Comparison of ENCODE assay signal across 21 cellular contexts in the genomic region with DNA sequence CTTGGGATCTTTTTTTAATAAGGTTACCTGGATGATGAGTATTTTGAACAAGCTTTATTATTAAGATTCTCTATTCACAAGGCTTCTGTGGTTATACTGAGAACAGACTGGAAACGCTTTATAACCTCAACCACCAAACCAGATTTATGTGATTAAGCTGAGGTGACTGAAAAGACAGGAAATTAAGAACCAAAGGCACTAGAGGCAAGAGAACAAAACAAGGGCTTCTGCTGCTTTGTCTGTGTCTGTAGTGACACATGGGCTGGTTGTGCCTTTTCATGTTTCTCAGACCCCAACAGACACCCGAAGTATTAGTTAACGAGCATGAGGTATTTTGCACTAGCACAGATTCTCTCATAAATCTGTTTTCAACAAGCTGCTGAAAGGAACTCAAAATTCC.
A peak's percentile ranks its signal among the peaks of the same experiment; 100 is the strongest.
DNase-seq lines count a peak whose midpoint lies in the region; ATAC-seq, FAIRE-seq and TF ChIP-seq lines count a peak whose summit lies in the region.
"Had no signal": no experiment of that assay in that cellular context is flagged by ENCODE, and none has a peak within 500 bp of the region (broad histone marks: within the 10 kb centered on the region; RNA-seq: fewer than 3 reads in every experiment).

No MANE protein-coding gene starts in this region.

- TF ChIP-seq CTCF in WERI-Rb-1 (IDR thresholded peaks at IDR 0.05; ENCODE audit: low read depth, low read length): no peak
- no peak for TF ChIP-seq CTCF in kidney (IDR thresholded peaks at IDR 0.05; ENCODE audit: borderline replicate concordance, extremely low read depth, insufficient read depth)

- peaks cover 3% of the 10 kb centered on the region for H3K9me3 Mint-ChIP-seq in activated CD8-positive, alpha-beta memory T cell treated with anti-CD3 and anti-CD28 coated beads, Interleukin-2, amount 10 ng/mL, durations not matched to agents 7 days and 5 days (ENCODE audit: low read depth)
- H3K9me3 Mint-ChIP-seq in stimulated activated naive CD8-positive, alpha-beta T cell treated with anti-CD3 and anti-CD28 coated beads, Interleukin-15, amount 100 ng/mL, for 72 hours: no peaks in the 10 kb centered on the region

- peak overlapping the region; percentile 17 for H3K27ac ChIP-seq in WERI-Rb-1
- peak overlapping the region; percentile 44 for H3K27ac ChIP-seq in layer of hippocampus (ENCODE audit: low read depth, low read length)
- H3K27ac ChIP-seq in kidney (ENCODE audit: low read depth in 2 of 2, low read length in 2 of 2): no peak overlapping the region
- H3K27ac ChIP-seq: gastrocnemius medialis had no signal

- peak; percentile 43 for DNase-seq in activated CD8-positive, alpha-beta memory T cell treated with anti-CD3 and anti-CD28 coated beads, Interleukin-2, amount 10 ng/mL, durations not matched to agents 7 days and 5 days
- DNase-seq in activated CD8-positive, alpha-beta memory T cell treated with anti-CD3 and anti-CD28 coated beads, Interleukin-2, amount 50 U/mL, for 48 hours: no peak
- DNase-seq in WERI-Rb-1: no peak
- DNase-seq in stimulated activated naive CD8-positive, alpha-beta T cell treated with anti-CD3 and anti-CD28 coated beads, Interleukin-15, amount 100 ng/mL, for 72 hours: no peak
- no peak for DNase-seq in kidney
- no peak for DNase-seq in NCI-H2171 treated with DMSO at 0.1 percent for 48 hours (lab: John Stamatoyannopoulos, UW)
- DNase-seq: activated CD4-positive, alpha-beta T cell treated with anti-CD3 and anti-CD28 coated beads for 48 hours; activated naive CD4-positive, alpha-beta T cell; central memory CD4-positive, alpha-beta T cell; effector CD4-positive, alpha-beta T cell; gastrocnemius medialis; left colon; mesendoderm; NCI-H146; NCI-H2227 treated with DMSO at 0.1 percent for 48 hours; SHP77 treated with DMSO at 0.1 percent for 48 hours had no signal

- H3K27ac Mint-ChIP-seq in activated CD8-positive, alpha-beta memory T cell treated with anti-CD3 and anti-CD28 coated beads, Interleukin-2, amount 10 ng/mL, durations not matched to agents 7 days and 5 days: no peak overlapping the region
- H3K27ac Mint-ChIP-seq in stimulated activated naive CD8-positive, alpha-beta T cell treated with anti-CD3 and anti-CD28 coated beads, Interleukin-15, amount 100 ng/mL, for 72 hours: no peak overlapping the region
- H3K27ac Mint-ChIP-seq: CD14-positive monocyte had no signal

- H3K36me3 ChIP-seq in WERI-Rb-1 (peaks cover 14% of the 10 kb centered on the region), kidney (ENCODE audit: control insufficient read depth in 1 of 2, insufficient read depth in 2 of 2, low read length in 2 of 2) (no peaks in the 10 kb centered on the region)
- H3K36me3 ChIP-seq: gastrocnemius medialis had no signal

- CTCF ChIA-PET in activated CD8-positive, alpha-beta memory T cell treated with anti-CD3 and anti-CD28 coated beads, Interleukin-2, amount 10 ng/mL, durations not matched to agents 7 days and 5 days (lab: Charles Lee): interaction anchor here (1.1 to 2.1 kb wide), 3 partner anchors 30 to 183 kb away, joined by 3 to 11 read pairs (median 3); no protein-coding TSS in a partner anchor

- no peak overlapping the region for H3K4me3 Mint-ChIP-seq in activated CD8-positive, alpha-beta memory T cell treated with anti-CD3 and anti-CD28 coated beads, Interleukin-2, amount 10 ng/mL, durations not matched to agents 7 days and 5 days
- H3K4me3 Mint-ChIP-seq in stimulated activated naive CD8-positive, alpha-beta T cell treated with anti-CD3 and anti-CD28 coated beads, Interleukin-15, amount 100 ng/mL, for 72 hours: no peak overlapping the region
- H3K4me3 Mint-ChIP-seq: CD14-positive monocyte had no signal

- intact Hi-C loops in kidney (cut with DNase I): no loop called here

- FAIRE-seq in kidney (lab: Jason Lieb, UNC): no peak
- FAIRE-seq: G401.6, HepG2 had no signal

- H3K27me3 ChIP-seq in WERI-Rb-1 (ENCODE audit: insufficient read depth, low read depth, severe bottlenecking) (no peaks in the 10 kb centered on the region), layer of hippocampus (ENCODE audit: control insufficient read depth, insufficient read depth, low read length) (no peaks in the 10 kb centered on the region)
- H3K27me3 ChIP-seq: gastrocnemius medialis had no signal

- H3K9me3 ChIP-seq in WERI-Rb-1 (ENCODE audit: severe bottlenecking) (no peaks in the 10 kb centered on the region), kidney (ENCODE audit: control insufficient read depth in 1 of 2, low read length in 2 of 2) (no peaks in the 10 kb centered on the region)
- H3K9me3 ChIP-seq: gastrocnemius medialis had no signal

- H3K36me3 Mint-ChIP-seq in activated CD8-positive, alpha-beta memory T cell treated with anti-CD3 and anti-CD28 coated beads, Interleukin-2, amount 10 ng/mL, durations not matched to agents 7 days and 5 days: no peaks in the 10 kb centered on the region
- H3K36me3 Mint-ChIP-seq: CD14-positive monocyte had no signal

- no peak overlapping the region for H3K4me3 ChIP-seq in WERI-Rb-1 (ENCODE audit: low read depth, low read length)
- no peak overlapping the region for H3K4me3 ChIP-seq in kidney (ENCODE audit: low read length in 2 of 2)
- H3K4me3 ChIP-seq: gastrocnemius medialis had no signal

- no peaks in the 10 kb centered on the region for H3K4me1 ChIP-seq in kidney (ENCODE audit: control insufficient read depth in 1 of 2, insufficient read depth in 1 of 2, low read depth in 1 of 2, low read length in 2 of 2)
- H3K4me1 ChIP-seq: gastrocnemius medialis had no signal

- H3K9ac ChIP-seq in kidney (ENCODE audit: low read length in 2 of 2): no peak overlapping the region

- peaks cover 24% of the 10 kb centered on the region for H3K4me1 Mint-ChIP-seq in activated CD8-positive, alpha-beta memory T cell treated with anti-CD3 and anti-CD28 coated beads, Interleukin-2, amount 10 ng/mL, durations not matched to agents 7 days and 5 days
- peaks cover 13% of the 10 kb centered on the region for H3K4me1 Mint-ChIP-seq in stimulated activated naive CD8-positive, alpha-beta T cell treated with anti-CD3 and anti-CD28 coated beads, Interleukin-15, amount 100 ng/mL, for 72 hours
- H3K4me1 Mint-ChIP-seq: CD14-positive monocyte had no signal

- ATAC-seq in activated CD8-positive, alpha-beta memory T cell treated with anti-CD3 and anti-CD28 coated beads, Interleukin-2, amount 10 ng/mL, durations not matched to agents 7 days and 5 days: peak; percentile 88
- ATAC-seq in stimulated activated naive CD8-positive, alpha-beta T cell treated with anti-CD3 and anti-CD28 coated beads, Interleukin-15, amount 100 ng/mL, for 72 hours: peak; percentile 72
- no peak for ATAC-seq in GM21515 (IDR thresholded peaks at IDR 0.05; ENCODE audit: unreplicated experiment)
- ATAC-seq: gastrocnemius medialis, HepG2, left colon had no signal

- H3K27me3 Mint-ChIP-seq in activated CD8-positive, alpha-beta memory T cell treated with anti-CD3 and anti-CD28 coated beads, Interleukin-2, amount 10 ng/mL, durations not matched to agents 7 days and 5 days: peaks cover 71% of the 10 kb centered on the region
- H3K27me3 Mint-ChIP-seq in stimulated activated naive CD8-positive, alpha-beta T cell treated with anti-CD3 and anti-CD28 coated beads, Interleukin-15, amount 100 ng/mL, for 72 hours: peaks cover 34% of the 10 kb centered on the region

Comparison
In these comparisons a context has a peak if more than half of its experiments do, and no peak if none do; other contexts are left out.
1. H3K27ac ChIP-seq: peak in WERI-Rb-1 (single experiment) and layer of hippocampus (single experiment); none in kidney (0 of 2).